Comparison of ENCODE assay signal across 11 cellular contexts in genomic region chr17:2263183-2263954, GRCh38. TPM values are rescaled to one million over a fixed set of nuclear protein-coding genes. Genes with fewer than 3 reads are reported as not detected.
DNase-seq lines count a peak whose midpoint lies in the region; ATAC-seq and TF ChIP-seq lines count a peak whose summit lies in the region.
"Had no signal": no experiment of that assay in that cellular context is flagged by ENCODE, and none has a peak within 500 bp of the region (broad histone marks: within the 10 kb centered on the region; RNA-seq: fewer than 3 reads in every experiment).

No MANE protein-coding gene starts in this region.

- TF ChIP-seq POLR2A in heart left ventricle (IDR thresholded peaks at IDR 0.05) = no peak

- H3K27ac ChIP-seq in BLaER1 (peak overlapping the region; percentile 84), heart left ventricle (peak overlapping the region in 2 of 12 donors; percentile 58 to 85)
- H3K27ac ChIP-seq in effector memory CD4-positive, alpha-beta T cell (ENCODE audit: insufficient read depth, low read length, poor library complexity, severe bottlenecking) = peak overlapping the region; percentile 85

- H3K27ac Mint-ChIP-seq in T-helper 17 cell = peak overlapping the region; percentile 94
- peak overlapping the region; percentile 7 for H3K27ac Mint-ChIP-seq in nephron progenitor cell

- H3K4me1 Mint-ChIP-seq in T-helper 17 cell = peaks cover 61% of the 10 kb centered on the region
- no peaks in the 10 kb centered on the region for H3K4me1 Mint-ChIP-seq in nephron progenitor cell

- H3K9ac ChIP-seq in BLaER1 = 0 out of 2 replicates have a peak overlapping the region, but pooled peaks have one; percentile 6

- H3K4me2 ChIP-seq in BLaER1 = peak overlapping the region; percentile 82

- H3K9me3 ChIP-seq in BLaER1 (no peaks in the 10 kb centered on the region), T-helper 17 cell (ENCODE audit: control insufficient read depth, low read length, poor library complexity, severe bottlenecking) (no peaks in the 10 kb centered on the region), heart left ventricle (no peaks in the 10 kb centered on the region)
- H3K9me3 ChIP-seq in effector memory CD4-positive, alpha-beta T cell (ENCODE audit: control insufficient read depth, low read length) = no peaks in the 10 kb centered on the region

- H3K36me3 Mint-ChIP-seq in T-helper 17 cell (ENCODE audit: low read depth) = peaks cover 2% of the 10 kb centered on the region
- H3K36me3 Mint-ChIP-seq in nephron progenitor cell (ENCODE audit: low read depth) = peaks cover 45% of the 10 kb centered on the region

- TF ChIP-seq CTCF in nephron progenitor cell (IDR thresholded peaks at IDR 0.05) (no peak), heart left ventricle (IDR thresholded peaks at IDR 0.05) (no peak), GM20000 (IDR thresholded peaks at IDR 0.05; ENCODE audit: extremely low read depth, missing control alignments) (no peak)

- no peaks in the 10 kb centered on the region for H4K20me1 ChIP-seq in BLaER1

- H3K27me3 Mint-ChIP-seq in T-helper 17 cell (no peaks in the 10 kb centered on the region), nephron progenitor cell (ENCODE audit: low read depth, poor library complexity) (no peaks in the 10 kb centered on the region)

- 75 to 81% (median 78%) methylated on average over 6 of the region's 6 CpGs for WGBS in heart left ventricle, 4 donors

- H3K4me3 ChIP-seq in BLaER1 (no peak overlapping the region), heart left ventricle (no peak overlapping the region)
- no peak overlapping the region for H3K4me3 ChIP-seq in effector memory CD4-positive, alpha-beta T cell (ENCODE audit: insufficient read depth, low read depth, low read length, poor library complexity, severe bottlenecking)

- intact Hi-C loops in heart left ventricle (cut with DNase I) = no loop called here

- H3K9me3 Mint-ChIP-seq in nephron progenitor cell = no peaks in the 10 kb centered on the region

- H3K36me3 ChIP-seq in BLaER1 (peaks cover 8% of the 10 kb centered on the region; the same call in 1 of the 2 replicates), heart left ventricle (peaks cover 0 to 26% (median 12%) of the 10 kb centered on the region in 9 donors)
- no peaks in the 10 kb centered on the region for H3K36me3 ChIP-seq in effector memory CD4-positive, alpha-beta T cell (ENCODE audit: control insufficient read depth, insufficient read depth, low read length)

- H3K4me3 Mint-ChIP-seq in T-helper 17 cell (peak overlapping the region; percentile 75), nephron progenitor cell (no peak overlapping the region)

- DNase-seq in T-helper 17 cell = no peak
- no peak for DNase-seq in effector memory CD4-positive, alpha-beta T cell
- DNase-seq in nephron progenitor cell = no peak
- no peak for DNase-seq in heart left ventricle
- DNase-seq in GM20000 (ENCODE audit: low spot score) = no peak
- DNase-seq in AG08395 (ENCODE audit: low spot score) = no peak
- DNase-seq: dorsolateral prefrontal cortex, NCI-H1092, nucleus accumbens had no signal

- H3K4me1 ChIP-seq in BLaER1 = peaks cover 100% of the 10 kb centered on the region
- peaks cover 78% of the 10 kb centered on the region for H3K4me1 ChIP-seq in effector memory CD4-positive, alpha-beta T cell (ENCODE audit: control insufficient read depth, insufficient read depth, low read length, poor library complexity, severe bottlenecking)
- H3K4me1 ChIP-seq in heart left ventricle = peaks cover 0 to 53% (median 10%) of the 10 kb centered on the region in 12 donors

- no peak for ATAC-seq in T-helper 17 cell
- ATAC-seq in HG03521 (IDR thresholded peaks at IDR 0.05; ENCODE audit: unreplicated experiment) = no peak
- ATAC-seq in heart left ventricle = no peak

- H3K27me3 ChIP-seq in BLaER1 (no peaks in the 10 kb centered on the region), heart left ventricle (no peaks in the 10 kb centered on the region)
- no peaks in the 10 kb centered on the region for H3K27me3 ChIP-seq in effector memory CD4-positive, alpha-beta T cell (replicated peaks; ENCODE audit: control insufficient read depth, insufficient read depth, low read length, poor library complexity, severe bottlenecking)
- H3K27me3 ChIP-seq: dorsolateral prefrontal cortex had no signal

RNA-seq across cellular contexts. Expression of gene SMG6, which starts 40.2 kb away (rescaled TPM):
- total RNA-seq in T-helper 17 cell (10 to 100 TPM; 48.3 to 51.6 TPM), heart left ventricle (10 to 100 TPM; 12.2 to 38.6 (median 22.1) TPM)
- polyA plus RNA-seq in heart left ventricle = 10 to 100 TPM; 14.7 to 27.2 TPM

RNA-seq across cellular contexts. Expression of gene SRR, which starts 40.4 kb away (rescaled TPM):
- total RNA-seq in T-helper 17 cell (1 to 10 TPM; 3.4 to 3.9 TPM), heart left ventricle (10 to 100 TPM in 5 of 9 donors, 1 to 10 TPM in 4; 7.2 to 19.7 (median 11.6) TPM)
- 1 to 10 TPM; 2.9 to 6.9 TPM for polyA plus RNA-seq in heart left ventricle
